Comparison of ENCODE assay signal across 8 cellular contexts in genomic region chr10:114632869-114633715, GRCh38. TPM values are rescaled to one million over a fixed set of nuclear protein-coding genes. Genes with fewer than 3 reads are reported as not detected.
DNase-seq lines count a peak whose midpoint lies in the region; ATAC-seq and TF ChIP-seq lines count a peak whose summit lies in the region.

No MANE protein-coding gene starts in this region.

- H3K9me3 Mint-ChIP-seq in progenitor cell of endocrine pancreas (ENCODE audit: low read depth), result no peaks in the 10 kb centered on the region

- H3K4me3 ChIP-seq in gastroesophageal sphincter, result peak overlapping the region; percentile 14 to 61

- H3K27me3 ChIP-seq in gastroesophageal sphincter, result peaks cover 17% of the 10 kb centered on the region

- H3K27me3 Mint-ChIP-seq in progenitor cell of endocrine pancreas, result peaks cover 67% of the 10 kb centered on the region

- TF ChIP-seq CTCF in gastroesophageal sphincter (IDR thresholded peaks at IDR 0.05) (no peak), progenitor cell of endocrine pancreas (IDR thresholded peaks at IDR 0.05; ENCODE audit: unreplicated experiment) (no peak)

- peak overlapping the region; percentile 73 to 83 (median 76) for H3K27ac ChIP-seq in gastroesophageal sphincter

- H3K9me3 ChIP-seq in gastroesophageal sphincter, result no peaks in the 10 kb centered on the region

- peak overlapping the region; percentile 76 for H3K27ac Mint-ChIP-seq in progenitor cell of endocrine pancreas

- H3K4me1 Mint-ChIP-seq in progenitor cell of endocrine pancreas (ENCODE audit: low read depth), result peaks cover 33% of the 10 kb centered on the region

- DNase-seq in 8988T (peak; percentile 63), progenitor cell of endocrine pancreas (ENCODE audit: low spot score, unreplicated experiment) (no peak), SK-N-DZ (ENCODE audit: low spot score) (no peak), NOMO-1 treated with dmso at 0.1 percent for 144 hours (lab: John Stamatoyannopoulos, UW; ENCODE audit: unreplicated experiment) (no peak), NCI-H1105 (lab: John Stamatoyannopoulos, UW) (no peak)

- H3K4me3 Mint-ChIP-seq in progenitor cell of endocrine pancreas (ENCODE audit: low read depth), result no peak overlapping the region

- no peak for TF ChIP-seq EP300 in gastroesophageal sphincter (IDR thresholded peaks at IDR 0.05)

- H3K36me3 ChIP-seq in gastroesophageal sphincter, result no peaks in the 10 kb centered on the region

- TF ChIP-seq POLR2A in gastroesophageal sphincter (IDR thresholded peaks at IDR 0.05), result no peak

- peak; percentile 44 for ATAC-seq in GM21360 (IDR thresholded peaks at IDR 0.05; ENCODE audit: unreplicated experiment)
- ATAC-seq in SK-N-SH treated with all-trans-retinoic acid at 6 μM for 48 hours, result peak; percentile 76
- ATAC-seq in gastroesophageal sphincter, result peak; percentile 77

- H3K36me3 Mint-ChIP-seq in progenitor cell of endocrine pancreas (ENCODE audit: insufficient read depth), result no peaks in the 10 kb centered on the region

- 4 to 9% methylated on average over 4 to 9 of the region's 13 CpGs for WGBS in gastroesophageal sphincter (ENCODE audit: low coverage in 1 of 2), 2 donors

- H3K4me1 ChIP-seq in gastroesophageal sphincter, result peaks cover 7 to 60% (median 21%) of the 10 kb centered on the region in 3 donors

TF ChIP-seq in SK-N-SH treated with all-trans-retinoic acid at 6 μM for 48 hours, 23 proteins besides CTCF, POLR2A, EP300 and RAD21:
- TF ChIP-seq ARNTL (CRISPR knock-in tag; IDR thresholded peaks at IDR 0.05; ENCODE audit: borderline replicate concordance, low read depth) (no peak), ISL1 (CRISPR knock-in tag; IDR thresholded peaks at IDR 0.05) (peak; percentile 64)

RNA-seq across cellular contexts. Expression of gene ABLIM1, which starts 25.0 kb away (rescaled TPM):
- total RNA-seq in gastroesophageal sphincter (100 to 1,000 TPM in 2 of 4 donors, 10 to 100 TPM in 2; 75.2 to 172 (median 110) TPM), progenitor cell of endocrine pancreas (59.1 and 60.5 TPM in 2 replicates)
- 21.0 and 33.7 TPM in 2 replicates for polyA plus RNA-seq in SK-N-DZ (2014; cell fraction: cytosol; rRNA removed)
- polyA plus RNA-seq in SK-N-DZ (2014; cell fraction: nucleus; rRNA removed), result 11.5 and 20.8 TPM in 2 replicates
